20 cellular contexts compared by ENCODE assay signal in genomic region chr18:79334496-79335233, GRCh38.
"Had no signal": no experiment of that assay in that cellular context is flagged by ENCODE, and none has a peak within 500 bp of the region (broad histone marks: within the 10 kb centered on the region; RNA-seq: fewer than 3 reads in every experiment).

No MANE protein-coding gene starts in this region.

- DNase-seq: activated B cell treated with CpG ODN at 0.5 μM for 24 hours; activated CD4-positive, alpha-beta T cell treated with anti-CD3 and anti-CD28 coated beads for 36 hours; activated CD4-positive, alpha-beta T cell treated with anti-CD3 and anti-CD28 coated beads, Interleukin-2, amount 50 U/mL, for 48 hours; activated CD8-positive, alpha-beta memory T cell treated with anti-CD3 and anti-CD28 coated beads, Interleukin-2, amount 50 U/mL, for 48 hours; activated naive CD4-positive, alpha-beta T cell treated with Interleukin-2 at 50 U/mL for 16 hours; activated T-cell treated with anti-CD3 and anti-CD28 coated beads, Interleukin-2, amount 50 U/mL, for 4 hours; amygdala; body of pancreas; foreskin fibroblast; naive thymus-derived CD8-positive, alpha-beta T cell; pancreas; right cardiac atrium; stimulated activated CD4-positive, alpha-beta T cell treated with anti-CD3 and anti-CD28 coated beads, Interleukin-4, amount 100 ng/mL, for 24 hours; T1000; testis had no signal

- ATAC-seq: activated CD4-positive, alpha-beta T cell treated with anti-CD3 and anti-CD28 coated beads for 36 hours; activated T-cell treated with anti-CD3 and anti-CD28 coated beads, Interleukin-2, amount 50 U/mL, for 4 hours; body of pancreas; left lobe of liver; naive thymus-derived CD8-positive, alpha-beta T cell had no signal

- H3K4me1 Mint-ChIP-seq: activated B cell treated with CpG ODN at 0.5 μM for 24 hours; activated CD4-positive, alpha-beta T cell treated with anti-CD3 and anti-CD28 coated beads for 36 hours; mesothelial cell of epicardium had no signal

- H3K4me3 Mint-ChIP-seq: activated B cell treated with CpG ODN at 0.5 μM for 24 hours; activated CD4-positive, alpha-beta T cell treated with anti-CD3 and anti-CD28 coated beads for 36 hours; activated T-cell treated with anti-CD3 and anti-CD28 coated beads, Interleukin-2, amount 50 U/mL, for 4 hours; mesothelial cell of epicardium; naive thymus-derived CD8-positive, alpha-beta T cell; T-helper 1 cell treated with Interleukin-12 subunit alpha and Interleukin-12 subunit beta and Interleukin-4 antibody, amounts not matched to agents 30 μg/mL and 1 μg/mL, for 36 hours; type B pancreatic cell had no signal

- H3K27me3 Mint-ChIP-seq: activated B cell treated with CpG ODN at 0.5 μM for 24 hours; activated CD4-positive, alpha-beta T cell treated with anti-CD3 and anti-CD28 coated beads for 36 hours; naive thymus-derived CD8-positive, alpha-beta T cell; type B pancreatic cell had no signal

- H3K9me3 Mint-ChIP-seq: activated T-cell treated with anti-CD3 and anti-CD28 coated beads, Interleukin-2, amount 50 U/mL, for 4 hours; mesothelial cell of epicardium; T-helper 1 cell treated with Interleukin-12 subunit alpha and Interleukin-12 subunit beta and Interleukin-4 antibody, amounts not matched to agents 30 μg/mL and 1 μg/mL, for 36 hours; type B pancreatic cell had no signal

- H3K27ac Mint-ChIP-seq: activated B cell treated with CpG ODN at 0.5 μM for 24 hours; activated CD4-positive, alpha-beta T cell treated with anti-CD3 and anti-CD28 coated beads for 36 hours; activated T-helper 2 cell treated with anti-CD3 and anti-CD28 coated beads, Interferon-gamma antibody, Interleukin-2, Interleukin-4, amounts not matched to agents 10 μg/mL and 5 μg/mL and 100 μg/mL, durations not matched to agents 14 hours and 24 hours and 36 hours; mesothelial cell of epicardium; naive thymus-derived CD8-positive, alpha-beta T cell; T-helper 1 cell treated with Interleukin-12 subunit alpha and Interleukin-12 subunit beta and Interleukin-4 antibody, amounts not matched to agents 30 μg/mL and 1 μg/mL, for 36 hours; type B pancreatic cell had no signal
